Comparison of ENCODE assay signal across 15 cellular contexts in genomic region chr5:91090995-91091394, GRCh38.
DNase-seq lines count a peak whose midpoint lies in the region; ATAC-seq and TF ChIP-seq lines count a peak whose summit lies in the region.
"Had no signal": no experiment of that assay in that cellular context is flagged by ENCODE, and none has a peak within 500 bp of the region (broad histone marks: within the 10 kb centered on the region; RNA-seq: fewer than 3 reads in every experiment).

No MANE protein-coding gene starts in this region.

- H3K27me3 ChIP-seq in HUES48 (ENCODE audit: control insufficient read depth, insufficient read depth, low read length), result no peaks in the 10 kb centered on the region
- no peaks in the 10 kb centered on the region for H3K27me3 ChIP-seq in hepatocyte
- H3K27me3 ChIP-seq: BE2C had no signal

- no peaks in the 10 kb centered on the region for H3K79me2 ChIP-seq in hepatocyte

- H3K27ac ChIP-seq in HUES48 (ENCODE audit: low read depth, low read length) (peak overlapping the region; percentile 75), hepatocyte (no peak overlapping the region)
- H3K27ac ChIP-seq: C4-2B had no signal

- ATAC-seq in WTC11 (no peak), HG02981 (IDR thresholded peaks at IDR 0.05; ENCODE audit: unreplicated experiment) (no peak)
- ATAC-seq: CD8-positive, alpha-beta T cell; HepG2 had no signal

- TF ChIP-seq CTCF in WTC11 (IDR thresholded peaks at IDR 0.05) (no peak), nephron progenitor cell (IDR thresholded peaks at IDR 0.05) (no peak), hepatocyte (IDR thresholded peaks at IDR 0.05; ENCODE audit: poor library complexity) (no peak)

- 70% methylated on average over 1 of the region's 1 CpG for WGBS in hepatocyte (ENCODE audit: low lambda C conversion rate, missing lambda C conversion rate)

- CTCF ChIA-PET in WTC11 (lab: Charles Lee), result no interaction called here

- no peak overlapping the region for H2AFZ ChIP-seq in hepatocyte

- no peak for DNase-seq in WTC11 (ENCODE audit: low spot score)
- DNase-seq in glomerular visceral epithelial cell (ENCODE audit: extremely low spot score), result peak; percentile 30
- DNase-seq in nephron progenitor cell, result no peak
- no peak for DNase-seq in hepatocyte (ENCODE audit: low spot score)
- DNase-seq in CD1c-positive myeloid dendritic cell (ENCODE audit: extremely low spot score), result no peak
- DNase-seq in T1000 (lab: John Stamatoyannopoulos, UW), result no peak
- DNase-seq: BE2C; Caco-2; CD8-positive, alpha-beta T cell; DND-41; GDM1 had no signal

- POLR2A ChIA-PET in WTC11 (lab: Charles Lee), result no interaction called here

- H3K4me2 ChIP-seq in hepatocyte, result no peak overlapping the region

- H3K36me3 Mint-ChIP-seq in WTC11 (no peaks in the 10 kb centered on the region), nephron progenitor cell (ENCODE audit: low read depth) (peaks cover 4% of the 10 kb centered on the region)
- H3K36me3 Mint-ChIP-seq: CD8-positive, alpha-beta T cell had no signal

- H3K9ac ChIP-seq in HUES48 (ENCODE audit: low read depth, low read length), result no peak overlapping the region

- H3K9me3 ChIP-seq in HUES48 (ENCODE audit: control insufficient read depth, insufficient read depth, low read length) (no peaks in the 10 kb centered on the region), hepatocyte (ENCODE audit: low read depth) (no peaks in the 10 kb centered on the region)
- H3K9me3 ChIP-seq: BE2C, Caco-2 had no signal

- H3K27ac Mint-ChIP-seq in WTC11 (peak overlapping the region; percentile 22), nephron progenitor cell (peak overlapping the region; percentile 57)
- H3K27ac Mint-ChIP-seq: CD8-positive, alpha-beta T cell had no signal

- H3K4me3 Mint-ChIP-seq in WTC11, result no peak overlapping the region
- H3K4me3 Mint-ChIP-seq in nephron progenitor cell, result no peak overlapping the region
- H3K4me3 Mint-ChIP-seq: CD8-positive, alpha-beta T cell had no signal

- H3K4me3 ChIP-seq in HUES48 (ENCODE audit: low read depth, low read length) (no peak overlapping the region), hepatocyte (no peak overlapping the region)

- H4K20me1 ChIP-seq in hepatocyte (ENCODE audit: insufficient read depth, poor library complexity, severe bottlenecking), result no peaks in the 10 kb centered on the region

- no peaks in the 10 kb centered on the region for H3K27me3 Mint-ChIP-seq in WTC11 (ENCODE audit: low read depth)
- H3K27me3 Mint-ChIP-seq in nephron progenitor cell (ENCODE audit: low read depth, poor library complexity), result peaks cover 3% of the 10 kb centered on the region

- no peaks in the 10 kb centered on the region for H3K9me2 ChIP-seq in hepatocyte (replicated peaks; ENCODE audit: insufficient read depth)

- no peaks in the 10 kb centered on the region for H3K9me3 Mint-ChIP-seq in WTC11
- H3K9me3 Mint-ChIP-seq in nephron progenitor cell, result no peaks in the 10 kb centered on the region
- H3K9me3 Mint-ChIP-seq: CD8-positive, alpha-beta T cell had no signal

- no peaks in the 10 kb centered on the region; the same call in 1 of the 2 replicates for H3K36me3 ChIP-seq in HUES48 (ENCODE audit: control insufficient read depth, insufficient read depth, low read length)
- no peaks in the 10 kb centered on the region for H3K36me3 ChIP-seq in hepatocyte (replicated peaks; ENCODE audit: insufficient read depth, low read depth)
- H3K36me3 ChIP-seq: BE2C had no signal

- H3K4me1 Mint-ChIP-seq in WTC11, result peaks cover 31% of the 10 kb centered on the region
- peaks cover 21% of the 10 kb centered on the region for H3K4me1 Mint-ChIP-seq in nephron progenitor cell

- H3K4me1 ChIP-seq in HUES48 (ENCODE audit: control insufficient read depth, insufficient read depth, low read length) (peaks cover 25% of the 10 kb centered on the region), hepatocyte (ENCODE audit: insufficient read depth) (no peaks in the 10 kb centered on the region)

TF ChIP-seq in WTC11, 78 proteins besides CTCF, POLR2A, EP300 and RAD21:
- no peak for TF ChIP-seq TEAD4 (CRISPR knock-in tag; IDR thresholded peaks at IDR 0.05)
- no peak for TF ChIP-seq HMGA2 (CRISPR knock-in tag; IDR thresholded peaks at IDR 0.05)
- TF ChIP-seq ATF1 (CRISPR knock-in tag; IDR thresholded peaks at IDR 0.05), result no peak
- TF ChIP-seq SMAD3 (CRISPR knock-in tag; IDR thresholded peaks at IDR 0.05; ENCODE audit: borderline replicate concordance), result no peak
- no peak for TF ChIP-seq JUN (CRISPR knock-in tag; IDR thresholded peaks at IDR 0.05)
- no peak for TF ChIP-seq FOXP1 (CRISPR knock-in tag; IDR thresholded peaks at IDR 0.05; ENCODE audit: borderline replicate concordance)
